In genomic region chr5:157468293-157468965, GRCh38 we compare ENCODE assay signal across 27 cellular contexts. TPM values are rescaled to one million over a fixed set of nuclear protein-coding genes. Genes with fewer than 3 reads are reported as not detected.
"Had no signal": no experiment of that assay in that cellular context is flagged by ENCODE, and none has a peak within 500 bp of the region (broad histone marks: within the 10 kb centered on the region; RNA-seq: fewer than 3 reads in every experiment).

No MANE protein-coding gene starts in this region.

- H3K9me3 ChIP-seq: ascending aorta, body of pancreas, SJCRH30, SK-N-SH had no signal

- H3K4me2 ChIP-seq: SK-N-SH had no signal

- H3K4me1 ChIP-seq: body of pancreas, SJCRH30 had no signal

- DNase-seq: activated CD4-positive, alpha-beta memory T cell treated with anti-CD3 and anti-CD28 coated beads for 36 hours; activated CD4-positive, alpha-beta T cell treated with anti-CD3 and anti-CD28 coated beads, Interleukin-2, amount 10 ng/mL, durations not matched to agents 7 days and 5 days; activated CD4-positive, CD25-positive, alpha-beta regulatory T cell; activated CD8-positive, alpha-beta memory T cell treated with anti-CD3 and anti-CD28 coated beads for 24 hours; activated effector memory CD4-positive, alpha-beta T cell treated with anti-CD3 and anti-CD28 coated beads, Interleukin-2, amount 50 U/mL, for 16 hours; activated naive CD4-positive, alpha-beta T cell treated with Interleukin-2 at 50 U/mL for 16 hours; activated naive CD8-positive, alpha-beta T cell treated with anti-CD3 and anti-CD28 coated beads, Interleukin-2, amount 50 U/mL, for 24 hours; activated T-cell treated with anti-CD3 and anti-CD28 coated beads, Interleukin-2, amount 50 U/mL, for 4 hours; amniotic stem cell; body of pancreas; NCI-H1048; NCI-H146; NCI-H2029; NCI-H2107; NCI-H2171 treated with DMSO at 0.1 percent for 48 hours; NCI-H226; NCI-H510A treated with DMSO at 0.1 percent for 48 hours; NCI-H748 treated with DMSO at 0.1 percent for 48 hours; SJCRH30; SK-N-SH; T-helper 1 cell had no signal

- H3K27ac ChIP-seq: ascending aorta, body of pancreas, SJCRH30, VCaP had no signal

- H3K27me3 ChIP-seq: ascending aorta, body of pancreas, SJCRH30 had no signal

- H3K9ac ChIP-seq: SK-N-SH had no signal

- H3K9me2 ChIP-seq: SK-N-SH had no signal

- ATAC-seq: activated naive CD4-positive, alpha-beta T cell treated with anti-CD3 and anti-CD28 coated beads, Interleukin-2, amount 50 U/mL, for 72 hours; activated naive CD8-positive, alpha-beta T cell treated with anti-CD3 and anti-CD28 coated beads, Interleukin-2, amount 50 U/mL, for 24 hours; activated T-cell treated with anti-CD3 and anti-CD28 coated beads, Interleukin-2, amount 50 U/mL, for 4 hours; body of pancreas; Right ventricle myocardium inferior had no signal

- H3K4me3 ChIP-seq: ascending aorta, body of pancreas, SJCRH30 had no signal

- H3K36me3 ChIP-seq: ascending aorta, SJCRH30 had no signal

RNA-seq across cellular contexts. Expression of gene NIPAL4, which starts 8.4 kb away (rescaled TPM):
- total RNA-seq: ascending aorta, body of pancreas, LHCN-M2, OCI-LY7, Right ventricle myocardium inferior, SJCRH30 had no signal
